8 cellular contexts compared by ENCODE assay signal in the genomic region with DNA sequence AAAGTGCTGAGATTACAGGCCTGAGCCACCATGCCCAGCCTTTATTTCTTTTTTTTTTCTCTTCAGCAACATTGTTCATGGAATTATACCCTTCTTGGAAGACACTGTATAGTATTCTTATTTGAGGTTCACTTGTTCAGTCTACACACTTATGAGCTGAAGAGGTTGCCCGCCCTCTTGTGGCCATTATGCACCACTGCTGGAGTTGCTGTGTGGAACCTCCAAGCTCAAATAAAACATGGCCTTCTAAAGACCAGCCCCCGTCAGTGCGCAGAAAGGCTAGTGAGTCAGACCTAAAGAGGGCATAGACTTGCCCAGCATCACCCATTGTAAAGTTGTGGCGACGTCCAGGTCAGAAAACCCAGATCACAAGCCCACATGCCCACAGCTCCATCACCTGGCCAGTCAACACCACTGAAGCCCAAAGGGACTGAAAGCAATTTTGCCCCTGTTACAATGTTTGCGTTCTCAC. TPM values are rescaled to one million over a fixed set of nuclear protein-coding genes. Genes with fewer than 3 reads are reported as not detected.
A peak's percentile ranks its signal among the peaks of the same experiment; 100 is the strongest.
DNase-seq lines count a peak whose midpoint lies in the region; ATAC-seq, FAIRE-seq and TF ChIP-seq lines count a peak whose summit lies in the region.

No MANE protein-coding gene starts in this region.

- no peaks in the 10 kb centered on the region for H3K9me3 Mint-ChIP-seq in activated CD4-positive, alpha-beta memory T cell treated with anti-CD3 and anti-CD28 coated beads, Interleukin-2, amount 10 ng/mL, durations not matched to agents 7 days and 5 days

- no peak overlapping the region for H3K4me3 Mint-ChIP-seq in activated CD4-positive, alpha-beta memory T cell treated with anti-CD3 and anti-CD28 coated beads, Interleukin-2, amount 10 ng/mL, durations not matched to agents 7 days and 5 days

- peak overlapping the region; percentile 38; the same call in 1 of the 3 replicates for H3K4me2 ChIP-seq in A549

- ATAC-seq in A549 (peak; percentile 96 to 99), GM18498 (IDR thresholded peaks at IDR 0.05; ENCODE audit: unreplicated experiment) (peak; percentile 76)

- DNase-seq in A549 (ENCODE audit: low read depth in 1 of 2, low spot score in 1 of 2) (peak; percentile 38 to 90), HPDE6-E6E7 (ENCODE audit: extremely low spot score) (peak; percentile 77), NCI-H82 treated with DMSO at 0.1 percent for 48 hours (lab: John Stamatoyannopoulos, UW; ENCODE audit: unreplicated experiment) (peak; percentile 64), midbrain (lab: John Stamatoyannopoulos, UW) (peak; percentile 78)
- DNase-seq in activated CD4-positive, alpha-beta memory T cell treated with anti-CD3 and anti-CD28 coated beads, Interleukin-2, amount 10 ng/mL, durations not matched to agents 7 days and 5 days: peak; percentile 70
- DNase-seq in stimulated activated CD8-positive, alpha-beta memory T cell treated with anti-CD3 and anti-CD28 coated beads, Interleukin-7, amount 100 ng/mL, for 48 hours (ENCODE audit: extremely low read depth in 1 of 2, low read depth in 1 of 2): peak; percentile 24 to 47

- no peak overlapping the region for H3K4me3 ChIP-seq in A549
- H3K4me3 ChIP-seq in endocrine pancreas (ENCODE audit: control insufficient read depth, insufficient read depth, low read length): no peak overlapping the region

- peak; percentile 73 to 78 for TF ChIP-seq RAD21 in A549 (conservative IDR thresholded peaks at IDR 0.05 in 1 of 2, IDR thresholded peaks at IDR 0.05 in 1 of 2)

- H3K27ac ChIP-seq in A549: peak overlapping the region in 1 of 2 experiments; percentile 56; a peak in 2 of 6 replicates

- H3K27me3 ChIP-seq in endocrine pancreas (ENCODE audit: control insufficient read depth, insufficient read depth, low read length): no peaks in the 10 kb centered on the region

- no peaks in the 10 kb centered on the region for H3K4me1 ChIP-seq in A549
- H3K4me1 ChIP-seq in endocrine pancreas (ENCODE audit: control insufficient read depth, insufficient read depth, low read length): no peaks in the 10 kb centered on the region

- H3K9me3 ChIP-seq in A549 (no peaks in the 10 kb centered on the region), endocrine pancreas (ENCODE audit: control insufficient read depth, low read length) (no peaks in the 10 kb centered on the region)

- CTCF ChIA-PET in A549 (lab: Yijun Ruan, JAX): interaction anchor here (0.6 to 3.1 kb wide), 39 partner anchors 8 to 1216 kb away, joined by 3 to 39 read pairs (median 5); partner anchors contain the start of gene POMGNT1
- CTCF ChIA-PET in activated CD4-positive, alpha-beta memory T cell treated with anti-CD3 and anti-CD28 coated beads, Interleukin-2, amount 10 ng/mL, durations not matched to agents 7 days and 5 days (lab: Charles Lee): interaction anchor here (0.5 to 3.2 kb wide), 39 partner anchors 11 to 623 kb away, joined by 3 to 36 read pairs (median 4); partner anchors contain the start of genes LURAP1, POMGNT1 and RAD54L

- 15% methylated on average over 6 of the region's 6 CpGs for WGBS in A549 (ENCODE audit: missing lambda C conversion rate)

- TF ChIP-seq CTCF in A549 (IDR thresholded peaks at IDR 0.05): peak; percentile 87

- POLR2A ChIA-PET in A549 (lab: Yijun Ruan, JAX): interaction anchor here (1.1 to 1.5 kb wide), 3 partner anchors 25 to 702 kb away, joined by 3 to 6 read pairs (median 4); partner anchors contain the start of genes POMGNT1 and PRDX1
- POLR2A ChIA-PET in activated CD4-positive, alpha-beta memory T cell treated with anti-CD3 and anti-CD28 coated beads, Interleukin-2, amount 10 ng/mL, durations not matched to agents 7 days and 5 days (lab: Charles Lee): interaction anchor here (0.6 to 1.3 kb wide), 3 partner anchors 25 to 538 kb away, joined by 3 read pairs; partner anchors contain the start of gene GPBP1L1

- H3K9ac ChIP-seq in endocrine pancreas (ENCODE audit: control insufficient read depth, insufficient read depth, low read length): peak overlapping the region; percentile 35

- H3K36me3 ChIP-seq in endocrine pancreas (ENCODE audit: control insufficient read depth, insufficient read depth, low read length): no peaks in the 10 kb centered on the region

- H3K27ac Mint-ChIP-seq in activated CD4-positive, alpha-beta memory T cell treated with anti-CD3 and anti-CD28 coated beads, Interleukin-2, amount 10 ng/mL, durations not matched to agents 7 days and 5 days: no peak overlapping the region

- no peak for FAIRE-seq in A549 (lab: Jason Lieb, UNC)

- no peaks in the 10 kb centered on the region for H3K27me3 Mint-ChIP-seq in activated CD4-positive, alpha-beta memory T cell treated with anti-CD3 and anti-CD28 coated beads, Interleukin-2, amount 10 ng/mL, durations not matched to agents 7 days and 5 days

- TF ChIP-seq POLR2A in A549 (IDR thresholded peaks at IDR 0.05; ENCODE audit: low read length): no peak

- TF ChIP-seq EP300 in A549 (IDR thresholded peaks at IDR 0.05): no peak

- no peaks in the 10 kb centered on the region for H3K36me3 Mint-ChIP-seq in activated CD4-positive, alpha-beta memory T cell treated with anti-CD3 and anti-CD28 coated beads, Interleukin-2, amount 10 ng/mL, durations not matched to agents 7 days and 5 days (ENCODE audit: low read depth)

- peaks cover 3% of the 10 kb centered on the region for H3K4me1 Mint-ChIP-seq in activated CD4-positive, alpha-beta memory T cell treated with anti-CD3 and anti-CD28 coated beads, Interleukin-2, amount 10 ng/mL, durations not matched to agents 7 days and 5 days

TF ChIP-seq in A549, 52 proteins besides CTCF, POLR2A, EP300 and RAD21:
- peak; percentile 73 for TF ChIP-seq SMC3 (IDR thresholded peaks at IDR 0.05)
- TF ChIP-seq, protein P1, sequence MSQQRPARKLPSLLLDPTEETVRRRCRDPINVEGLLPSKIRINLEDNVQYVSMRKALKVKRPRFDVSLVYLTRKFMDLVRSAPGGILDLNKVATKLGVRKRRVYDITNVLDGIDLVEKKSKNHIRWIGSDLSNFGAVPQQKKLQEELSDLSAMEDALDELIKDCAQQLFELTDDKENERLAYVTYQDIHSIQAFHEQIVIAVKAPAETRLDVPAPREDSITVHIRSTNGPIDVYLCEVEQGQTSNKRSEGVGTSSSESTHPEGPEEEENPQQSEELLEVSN (IDR thresholded peaks at IDR 0.05; ENCODE audit: borderline replicate concordance, low read depth): no peak

RNA-seq across cellular contexts. Expression of gene LURAP1, which starts 20.4 kb away (rescaled TPM):
- polyA plus RNA-seq in A549 (2011; rRNA removed): not detected in 2 replicates
- polyA plus RNA-seq in A549 (2012; cell fraction: cytosol; rRNA removed): not detected in 2 replicates
- not detected in 2 replicates for polyA plus RNA-seq in A549 (2012; cell fraction: nucleus; rRNA removed)
- polyA plus RNA-seq in A549 (2017; fragmentation: RNase III; extraction: RNeasy Plus Mini Kit Qiagen cat#74134 plus additional on column Dnase treatment): not detected in 3 replicates
- not detected in 2 replicates for polyA minus RNA-seq in A549 (2011; rRNA and poly(A)+ RNA removed)
- total RNA-seq in activated CD4-positive, alpha-beta memory T cell treated with anti-CD3 and anti-CD28 coated beads, Interleukin-2, amount 10 ng/mL, durations not matched to agents 7 days and 5 days: under 1 TPM; 0.15 to 0.20 TPM

RNA-seq across cellular contexts. Expression of gene RAD54L, which starts 24.1 kb away (rescaled TPM):
- polyA plus RNA-seq in A549 (2011; rRNA removed): 10.0 and 10.9 TPM in 2 replicates
- polyA plus RNA-seq in A549 (2012; cell fraction: cytosol; rRNA removed): 19.7 TPM in 2 replicates
- polyA plus RNA-seq in A549 (2012; cell fraction: nucleus; rRNA removed): 58.5 and 65.2 TPM in 2 replicates
- polyA plus RNA-seq in A549 (2017; fragmentation: RNase III; extraction: RNeasy Plus Mini Kit Qiagen cat#74134 plus additional on column Dnase treatment): 12.7 to 14.0 TPM (median 14.0 TPM) in 3 replicates
- polyA minus RNA-seq in A549 (2011; rRNA and poly(A)+ RNA removed): 11.4 and 15.0 TPM in 2 replicates
- 10 to 100 TPM; 43.9 to 44.0 TPM for total RNA-seq in activated CD4-positive, alpha-beta memory T cell treated with anti-CD3 and anti-CD28 coated beads, Interleukin-2, amount 10 ng/mL, durations not matched to agents 7 days and 5 days

RNA-seq across cellular contexts. Expression of gene POMGNT1, which starts 25.3 kb away (rescaled TPM):
- 33.5 and 39.5 TPM in 2 replicates for polyA plus RNA-seq in A549 (2011; rRNA removed)
- polyA plus RNA-seq in A549 (2012; cell fraction: cytosol; rRNA removed): 44.3 and 53.4 TPM in 2 replicates
- 67.7 and 76.5 TPM in 2 replicates for polyA plus RNA-seq in A549 (2012; cell fraction: nucleus; rRNA removed)
- 32.4 to 33.4 TPM (median 33.1 TPM) in 3 replicates for polyA plus RNA-seq in A549 (2017; fragmentation: RNase III; extraction: RNeasy Plus Mini Kit Qiagen cat#74134 plus additional on column Dnase treatment)
- polyA minus RNA-seq in A549 (2011; rRNA and poly(A)+ RNA removed): 51.7 and 54.5 TPM in 2 replicates
- total RNA-seq in activated CD4-positive, alpha-beta memory T cell treated with anti-CD3 and anti-CD28 coated beads, Interleukin-2, amount 10 ng/mL, durations not matched to agents 7 days and 5 days: 10 to 100 TPM; 27.4 to 28.5 TPM

RNA-seq across cellular contexts. Expression of gene P3R3URF, which starts 47.2 kb away (rescaled TPM):
- not detected in 2 replicates for polyA plus RNA-seq in A549 (2011; rRNA removed)
- polyA plus RNA-seq in A549 (2012; cell fraction: cytosol; rRNA removed): not detected in 2 replicates
- polyA plus RNA-seq in A549 (2012; cell fraction: nucleus; rRNA removed): not detected in 2 replicates
- polyA plus RNA-seq in A549 (2017; fragmentation: RNase III; extraction: RNeasy Plus Mini Kit Qiagen cat#74134 plus additional on column Dnase treatment): not detected in 3 replicates
- not detected in 2 replicates for polyA minus RNA-seq in A549 (2011; rRNA and poly(A)+ RNA removed)
- not detected for total RNA-seq in activated CD4-positive, alpha-beta memory T cell treated with anti-CD3 and anti-CD28 coated beads, Interleukin-2, amount 10 ng/mL, durations not matched to agents 7 days and 5 days

RNA-seq across cellular contexts. Expression of gene TSPAN1, which starts 48.6 kb away (rescaled TPM):
- polyA plus RNA-seq in A549 (2011; rRNA removed) (2.1 and 3.1 TPM in 2 replicates), A549 (2017; fragmentation: RNase III; extraction: RNeasy Plus Mini Kit Qiagen cat#74134 plus additional on column Dnase treatment) (1.8 to 3.1 TPM (median 2.1 TPM) in 3 replicates)
- 1.6 TPM in 2 replicates for polyA plus RNA-seq in A549 (2012; cell fraction: cytosol; rRNA removed)
- 2.3 and 2.6 TPM in 2 replicates for polyA plus RNA-seq in A549 (2012; cell fraction: nucleus; rRNA removed)
- polyA minus RNA-seq in A549 (2011; rRNA and poly(A)+ RNA removed): 1.7 and 1.8 TPM in 2 replicates
- total RNA-seq in activated CD4-positive, alpha-beta memory T cell treated with anti-CD3 and anti-CD28 coated beads, Interleukin-2, amount 10 ng/mL, durations not matched to agents 7 days and 5 days: not detected
